In genomic region chr21:16569679-16570078, GRCh38 we compare ENCODE assay signal across 27 cellular contexts.
DNase-seq lines count a peak whose midpoint lies in the region; ATAC-seq and TF ChIP-seq lines count a peak whose summit lies in the region.
"Had no signal": no experiment of that assay in that cellular context is flagged by ENCODE, and none has a peak within 500 bp of the region (broad histone marks: within the 10 kb centered on the region; RNA-seq: fewer than 3 reads in every experiment).

No MANE protein-coding gene starts in this region.

- no peaks in the 10 kb centered on the region for H3K9me3 Mint-ChIP-seq in Calu3 (ENCODE audit: low read depth, unreplicated experiment)
- H3K9me3 Mint-ChIP-seq: activated CD8-positive, alpha-beta T cell treated with anti-CD3 and anti-CD28 coated beads for 36 hours; activated T-cell treated with anti-CD3 and anti-CD28 coated beads, Interleukin-2, amount 50 U/mL, for 24 hours; dendritic cell treated with granulocyte-macrophage colony-stimulating factor and Interleukin-4, amounts not matched to agents 40 ng/mL and 50 ng/mL, for 4 days; WTC11 had no signal

- no peak overlapping the region for H3K27ac Mint-ChIP-seq in Calu3 (ENCODE audit: unreplicated experiment)
- H3K27ac Mint-ChIP-seq: activated CD8-positive, alpha-beta T cell treated with anti-CD3 and anti-CD28 coated beads for 36 hours; activated naive CD4-positive, alpha-beta T cell treated with anti-CD3 and anti-CD28 coated beads, Interleukin-2, amount 10 ng/mL, durations not matched to agents 7 days and 5 days; activated T-cell treated with anti-CD3 and anti-CD28 coated beads, Interleukin-2, amount 50 U/mL, for 24 hours; dendritic cell treated with granulocyte-macrophage colony-stimulating factor and Interleukin-4, amounts not matched to agents 40 ng/mL and 50 ng/mL, for 4 days; natural killer cell; progenitor cell of endocrine pancreas; stimulated activated naive CD8-positive, alpha-beta T cell treated with anti-CD3 and anti-CD28 coated beads, Interleukin-15, Interleukin-2, amounts not matched to agents 100 ng/mL and 50 ng/mL, for 24 hours; T-helper 17 cell; WTC11 had no signal

- H3K4me3 Mint-ChIP-seq in Calu3 (ENCODE audit: low read depth, unreplicated experiment), result no peak overlapping the region
- H3K4me3 Mint-ChIP-seq: activated CD8-positive, alpha-beta T cell treated with anti-CD3 and anti-CD28 coated beads for 36 hours; activated naive CD4-positive, alpha-beta T cell treated with anti-CD3 and anti-CD28 coated beads, Interleukin-2, amount 10 ng/mL, durations not matched to agents 7 days and 5 days; activated T-cell treated with anti-CD3 and anti-CD28 coated beads, Interleukin-2, amount 50 U/mL, for 24 hours; dendritic cell treated with granulocyte-macrophage colony-stimulating factor and Interleukin-4, amounts not matched to agents 40 ng/mL and 50 ng/mL, for 4 days; natural killer cell; stimulated activated naive CD8-positive, alpha-beta T cell treated with anti-CD3 and anti-CD28 coated beads, Interleukin-15, Interleukin-2, amounts not matched to agents 100 ng/mL and 50 ng/mL, for 24 hours; T-helper 17 cell; WTC11 had no signal

- TF ChIP-seq CTCF in Calu3 (IDR thresholded peaks at IDR 0.05; ENCODE audit: unreplicated experiment), result no peak

- no peaks in the 10 kb centered on the region for H3K27me3 Mint-ChIP-seq in Calu3 (ENCODE audit: unreplicated experiment)
- H3K27me3 Mint-ChIP-seq: activated CD8-positive, alpha-beta T cell treated with anti-CD3 and anti-CD28 coated beads for 36 hours; activated naive CD4-positive, alpha-beta T cell treated with anti-CD3 and anti-CD28 coated beads, Interleukin-2, amount 10 ng/mL, durations not matched to agents 7 days and 5 days; activated T-cell treated with anti-CD3 and anti-CD28 coated beads, Interleukin-2, amount 50 U/mL, for 24 hours; dendritic cell treated with granulocyte-macrophage colony-stimulating factor and Interleukin-4, amounts not matched to agents 40 ng/mL and 50 ng/mL, for 4 days; progenitor cell of endocrine pancreas; stimulated activated naive CD8-positive, alpha-beta T cell treated with anti-CD3 and anti-CD28 coated beads, Interleukin-15, Interleukin-2, amounts not matched to agents 100 ng/mL and 50 ng/mL, for 24 hours; T-helper 17 cell had no signal

- DNase-seq in NCI-H524 (lab: John Stamatoyannopoulos, UW) (peak; percentile 0 to 11), NCI-H524 treated with DMSO at 0.1 percent for 48 hours (lab: John Stamatoyannopoulos, UW) (no peak), SK-MEL-5 (ENCODE audit: low read depth, low spot score) (peak; percentile 16), fibroblast of peridontal ligament (ENCODE audit: extremely low read depth) (peak; percentile 21), superior temporal gyrus (ENCODE audit: extremely low spot score) (peak; percentile 53), Calu3 (no peak)
- DNase-seq in activated naive CD4-positive, alpha-beta T cell (lab: John Stamatoyannopoulos, UW), result no peak
- DNase-seq: activated CD8-positive, alpha-beta T cell treated with anti-CD3 and anti-CD28 coated beads for 36 hours; activated naive CD4-positive, alpha-beta T cell treated with anti-CD3 and anti-CD28 coated beads, Interleukin-2, amount 10 ng/mL, durations not matched to agents 7 days and 5 days; activated T-cell treated with anti-CD3 and anti-CD28 coated beads, Interleukin-2, amount 50 U/mL, for 24 hours; body of pancreas; hypothalamus; lower lobe of right lung; MV-4-11; natural killer cell; NCI-H187 treated with DMSO at 0.1 percent for 48 hours; NCI-H446; SHP77 treated with DMSO at 0.1 percent for 48 hours; stimulated activated CD4-positive, alpha-beta T cell treated with anti-CD3 and anti-CD28 coated beads, Interleukin-2, amount 100 ng/mL, for 48 hours; T-helper 17 cell; transverse colon had no signal

- H3K36me3 Mint-ChIP-seq in Calu3 (ENCODE audit: insufficient read depth, unreplicated experiment), result no peaks in the 10 kb centered on the region
- H3K36me3 Mint-ChIP-seq: activated naive CD4-positive, alpha-beta T cell treated with anti-CD3 and anti-CD28 coated beads, Interleukin-2, amount 10 ng/mL, durations not matched to agents 7 days and 5 days; natural killer cell; WTC11 had no signal

- H3K4me1 Mint-ChIP-seq in Calu3 (ENCODE audit: low read depth, unreplicated experiment), result peaks cover 17% of the 10 kb centered on the region
- H3K4me1 Mint-ChIP-seq: activated naive CD4-positive, alpha-beta T cell treated with anti-CD3 and anti-CD28 coated beads, Interleukin-2, amount 10 ng/mL, durations not matched to agents 7 days and 5 days; natural killer cell; T-helper 17 cell had no signal

- intact Hi-C loops in Calu3 (cut with micrococcal nuclease; ENCODE audit: unreplicated experiment), result loop anchor here (5.0 kb wide), 1 partner anchor 138 kb away; no protein-coding TSS in a partner anchor

- CTCF ChIA-PET in Calu3 (lab: Charles Lee), result no interaction called here

- no peak for ATAC-seq in HG03521 (IDR thresholded peaks at IDR 0.05; ENCODE audit: unreplicated experiment)
- ATAC-seq: activated CD8-positive, alpha-beta T cell treated with anti-CD3 and anti-CD28 coated beads for 36 hours; body of pancreas; foreskin keratinocyte; lower lobe of right lung; natural killer cell; T-helper 17 cell; WTC11 had no signal

- no TSS peak for BruUV-seq in Calu3 (replicated peaks; lab: Mats Ljungman, UMichigan)

- in situ Hi-C loops in SK-MEL-5 (cut with HindIII; ENCODE audit: low pct_unique_long_range_greater_than_20kb, low sequenced_read_pairs), result no loop called here

Comparison
In these comparisons a context has a peak if more than half of its experiments do, and no peak if none do; other contexts are left out.
1. DNase-seq: peak in NCI-H524 (2 of 2), SK-MEL-5 (single experiment), fibroblast of peridontal ligament (single experiment) and superior temporal gyrus (single experiment); none in NCI-H524 treated with DMSO at 0.1 percent for 48 hours (single experiment), activated naive CD4-positive, alpha-beta T cell (0 of 4) and Calu3 (single experiment).